9 cellular contexts compared by ENCODE assay signal in the genomic region with DNA sequence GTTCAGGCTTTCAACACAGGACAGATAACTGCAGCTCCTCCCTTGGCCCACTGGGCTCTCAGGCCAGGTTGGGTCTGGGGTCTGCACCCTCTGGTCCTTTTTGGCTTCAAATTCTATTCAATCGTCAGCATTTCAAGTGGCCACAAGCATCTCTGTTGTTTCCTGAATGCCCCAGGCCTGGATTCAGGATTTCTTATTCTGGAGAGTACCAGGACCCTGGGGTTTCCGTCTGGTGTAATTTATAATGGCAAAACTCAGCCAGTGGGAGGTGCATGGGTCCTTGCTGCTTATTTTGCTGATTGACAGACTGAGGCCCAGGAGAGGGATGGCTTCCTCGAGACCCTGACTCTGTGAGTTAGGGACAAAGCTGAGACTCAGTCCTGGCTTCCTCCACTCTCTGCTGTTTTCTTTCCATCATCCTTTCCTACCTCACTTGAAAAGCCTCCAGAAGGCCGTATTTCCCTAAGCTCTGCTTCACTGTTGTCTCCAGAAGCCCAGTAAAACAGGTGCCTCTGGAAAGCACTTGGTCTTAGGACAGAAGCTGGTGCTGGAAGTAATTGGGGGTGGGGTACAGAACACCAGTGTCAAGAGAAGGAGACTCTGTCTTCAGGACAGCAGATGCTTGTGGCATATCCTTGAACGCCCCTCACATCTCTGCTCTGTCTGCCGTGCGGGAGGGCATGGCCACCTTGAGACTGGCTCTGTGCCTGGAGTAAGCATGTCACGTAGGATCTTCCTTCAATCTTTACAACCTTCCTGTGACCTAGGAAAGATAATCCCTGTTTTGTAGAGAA. TPM values are rescaled to one million over a fixed set of nuclear protein-coding genes. Genes with fewer than 3 reads are reported as not detected.
A peak's percentile ranks its signal among the peaks of the same experiment; 100 is the strongest.
DNase-seq lines count a peak whose midpoint lies in the region; ATAC-seq, FAIRE-seq and TF ChIP-seq lines count a peak whose summit lies in the region.
"Had no signal": no experiment of that assay in that cellular context is flagged by ENCODE, and none has a peak within 500 bp of the region (broad histone marks: within the 10 kb centered on the region; RNA-seq: fewer than 3 reads in every experiment).

No MANE protein-coding gene starts in this region.

- H3K4me2 ChIP-seq in HepG2 (ENCODE audit: low read depth, low read length) = peak overlapping the region; percentile 85

- TF ChIP-seq RAD21 in HepG2 (CRISPR knock-in tag; IDR thresholded peaks at IDR 0.05) = no peak

- H3K4me1 ChIP-seq in NT2/D1 (ENCODE audit: insufficient read depth, insufficient read length) = peaks cover 29% of the 10 kb centered on the region
- peaks cover 11 to 49% of the 10 kb centered on the region in 2 donors for H3K4me1 ChIP-seq in ascending aorta
- peaks cover 100% of the 10 kb centered on the region for H3K4me1 ChIP-seq in HepG2 (ENCODE audit: insufficient read depth, low read length)

- H4K20me1 ChIP-seq in HepG2 (ENCODE audit: insufficient read depth, low read length) = no peaks in the 10 kb centered on the region

- H2AFZ ChIP-seq in HepG2 (ENCODE audit: low read length) = no peak overlapping the region

- WGBS in HepG2 (ENCODE audit: low lambda C conversion rate) = 36% methylated on average over 6 of the region's 8 CpGs

- TF ChIP-seq POLR2A in HepG2 (IDR thresholded peaks at IDR 0.05; ENCODE audit: insufficient read depth in 1 of 2, low read depth in 2 of 2, low read length in 2 of 2) = no peak

- H3K36me3 ChIP-seq in NT2/D1 (ENCODE audit: insufficient read depth, insufficient read length, low read length) = peaks cover 7% of the 10 kb centered on the region
- no peaks in the 10 kb centered on the region for H3K36me3 ChIP-seq in ascending aorta
- peaks cover 5 to 17% of the 10 kb centered on the region in 2 experiments; a peak in 4 of 5 replicates for H3K36me3 ChIP-seq in HepG2 (replicated peaks in 1 of 2; ENCODE audit: control insufficient read depth in 1 of 2, insufficient read depth in 2 of 2, low read length in 2 of 2)

- no peak for DNase-seq in NT2/D1 (ENCODE audit: low read depth, low spot score)
- peak in 1 of 2 donors; percentile 53 for DNase-seq in ascending aorta (ENCODE audit: low spot score in 2 of 2)
- DNase-seq in HepG2 (ENCODE audit: low spot score) = no peak
- no peak for DNase-seq in stimulated activated naive CD8-positive, alpha-beta T cell treated with anti-CD3 and anti-CD28 coated beads, Interleukin-15, Interleukin-2, amounts not matched to agents 100 U/mL and 50 U/mL, for 24 hours
- no peak for DNase-seq in NCI-H2081 treated with DMSO at 0.1 percent for 48 hours (lab: John Stamatoyannopoulos, UW)
- DNase-seq: cerebellar nuclear complex had no signal

- CTCF ChIA-PET in HepG2 (lab: Yijun Ruan, JAX; ENCODE audit: low intra/inter-chr PET ratio, low total read pairs) = no interaction called here

- POLR2A ChIA-PET in HepG2 (lab: Yijun Ruan, JAX) = interaction anchor here (0.6 to 3.2 kb wide), 14 partner anchors 9 to 387 kb away, joined by 3 to 30 read pairs (median 6); partner anchors contain the start of genes MAT1A and PRXL2A

- ATAC-seq in HepG2 (peak; percentile 30), GM21786 (IDR thresholded peaks at IDR 0.05; ENCODE audit: unreplicated experiment) (no peak), HG03354 (IDR thresholded peaks at IDR 0.05; ENCODE audit: poor library complexity, severe bottlenecking, unreplicated experiment) (no peak), HG02763 (IDR thresholded peaks at IDR 0.05; ENCODE audit: unreplicated experiment) (no peak)
- peak; percentile 4 for ATAC-seq in stimulated activated naive CD8-positive, alpha-beta T cell treated with anti-CD3 and anti-CD28 coated beads, Interleukin-15, Interleukin-2, amounts not matched to agents 100 U/mL and 50 U/mL, for 24 hours

- no peaks in the 10 kb centered on the region for H3K27me3 ChIP-seq in NT2/D1 (ENCODE audit: insufficient read depth, insufficient read length)
- no peaks in the 10 kb centered on the region for H3K27me3 ChIP-seq in ascending aorta
- H3K27me3 ChIP-seq in HepG2 (ENCODE audit: control insufficient read depth in 1 of 2, insufficient read depth in 2 of 2, low read length in 2 of 2) = no peaks in the 10 kb centered on the region

- BruUV-seq in HepG2 (replicated peaks; lab: Mats Ljungman, UMichigan) = TSS peak; percentile 77

- in situ Hi-C loops in HepG2 (cut with HindIII; ENCODE audit: extremely low pct_ligation_motif_present, low pct_unique_long_range_greater_than_20kb) = no loop called here

- no peak for TF ChIP-seq CTCF in ascending aorta (IDR thresholded peaks at IDR 0.05)
- TF ChIP-seq CTCF in HepG2 (CRISPR knock-in tag; IDR thresholded peaks at IDR 0.05) = no peak

- no peak for TF ChIP-seq EP300 in HepG2 (IDR thresholded peaks at IDR 0.05; ENCODE audit: low read depth in 2 of 2, low read length in 2 of 2)
- TF ChIP-seq EP300 in HepG2 (CRISPR knock-in tag; IDR thresholded peaks at IDR 0.05; ENCODE audit: borderline replicate concordance) = no peak

- FAIRE-seq in HepG2 (lab: Jason Lieb, UNC) = no peak

- H3K4me3 ChIP-seq in NT2/D1 (ENCODE audit: insufficient read length, low read depth) (no peak overlapping the region), ascending aorta (no peak overlapping the region), HepG2 (replicated peaks in 1 of 3; ENCODE audit: insufficient read depth in 1 of 3, low read depth in 2 of 3, low read length in 3 of 3) (peak overlapping the region; percentile 13 to 45 (median 24); a peak in 3 of 6 replicates)

- H3K9ac ChIP-seq in NT2/D1 (ENCODE audit: insufficient read length, low read depth) = peak overlapping the region; percentile 16
- H3K9ac ChIP-seq in HepG2 (ENCODE audit: insufficient read depth, low read depth, low read length) = peak overlapping the region; percentile 69

- H3K79me2 ChIP-seq in HepG2 (ENCODE audit: insufficient read depth, low read length) = peaks cover 83% of the 10 kb centered on the region

- H3K27ac ChIP-seq in ascending aorta (peak overlapping the region; percentile 52 to 75), HepG2 (ENCODE audit: extremely low read length, insufficient read depth, low read length) (peak overlapping the region; percentile 90)

- H3K9me3 ChIP-seq in NT2/D1 (ENCODE audit: insufficient read depth, low read length) = no peaks in the 10 kb centered on the region
- peaks cover 0 to 9% of the 10 kb centered on the region in 2 donors for H3K9me3 ChIP-seq in ascending aorta
- H3K9me3 ChIP-seq in HepG2 (ENCODE audit: low read length) = no peaks in the 10 kb centered on the region

- intact Hi-C loops in ascending aorta (cut with DNase I) (no loop called here), HepG2 (cut with micrococcal nuclease; ENCODE audit: unreplicated experiment) (loop anchor here (2.0 kb wide), 1 partner anchor 33 kb away; no protein-coding TSS in a partner anchor)

TF ChIP-seq in HepG2, 621 proteins besides CTCF, POLR2A, EP300 and RAD21 (continues in another document):
- no peak for TF ChIP-seq MAFK (conservative IDR thresholded peaks at IDR 0.05 in 1 of 2, IDR thresholded peaks at IDR 0.05 in 1 of 2; ENCODE audit: low read length in 2 of 2)

RNA-seq across cellular contexts. Expression of gene SH2D4B, which starts 39.5 kb away (rescaled TPM):
- total RNA-seq in ascending aorta (not detected), HepG2 (2016; rRNA removed; fragmentation: Illumina TruSeq; extraction: Trizol) (not detected in 2 replicates)
- 0.09 TPM in 1 of 2 replicates, not detected in the other for total RNA-seq in HepG2 (2016; cell fraction: cytosol; rRNA removed; fragmentation: Illumina TruSeq; extraction: Trizol; ENCODE audit: low read depth)
- not detected in 2 replicates for total RNA-seq in HepG2 (2016; cell fraction: insoluble cytoplasmic fraction; rRNA removed; fragmentation: Illumina TruSeq; extraction: Trizol)
- total RNA-seq in HepG2 (2016; cell fraction: membrane; rRNA removed; fragmentation: Illumina TruSeq; extraction: Trizol) = not detected in 2 replicates
- total RNA-seq in HepG2 (2016; cell fraction: nucleus; rRNA removed; fragmentation: Illumina TruSeq; extraction: Trizol) = 0.09 TPM in 1 of 2 replicates, not detected in the other
- polyA plus RNA-seq in HepG2 (2011; rRNA removed) = not detected in 2 replicates
- not detected in 2 replicates for polyA plus RNA-seq in HepG2 (2011; cell fraction: cytosol; rRNA removed)
- 0.03 TPM in 1 of 2 replicates, not detected in the other for polyA plus RNA-seq in HepG2 (2011; cell fraction: nucleus; rRNA removed)
- not detected in 2 replicates for polyA plus RNA-seq in HepG2 (2012)
- polyA plus RNA-seq in HepG2 (2016; cell fraction: cytosol; fragmentation: Illumina TruSeq; extraction: Trizol; ENCODE audit: low read depth) = not detected in 2 replicates
- polyA plus RNA-seq in HepG2 (2016; cell fraction: insoluble cytoplasmic fraction; fragmentation: Illumina TruSeq; extraction: Trizol; ENCODE audit: low read depth) = not detected in 2 replicates
- polyA plus RNA-seq in HepG2 (2016; cell fraction: membrane; fragmentation: Illumina TruSeq; extraction: Trizol; ENCODE audit: low read depth) = not detected in 2 replicates
- not detected in 2 replicates for polyA plus RNA-seq in HepG2 (2016; cell fraction: nucleus; fragmentation: Illumina TruSeq; extraction: Trizol; ENCODE audit: insufficient read depth, low read depth)
- polyA minus RNA-seq in HepG2 (2011; rRNA and poly(A)+ RNA removed; ENCODE audit: low replicate concordance) = 0.04 and 0.12 TPM in 2 replicates
- not detected in 2 replicates for polyA minus RNA-seq in HepG2 (2011; cell fraction: cytosol; rRNA and poly(A)+ RNA removed)
- not detected in 2 replicates for polyA minus RNA-seq in HepG2 (2011; cell fraction: nucleus; rRNA and poly(A)+ RNA removed)

RNA-seq across cellular contexts. Expression of gene TSPAN14, which starts 44.1 kb away (rescaled TPM):
- total RNA-seq in ascending aorta (161 TPM), HepG2 (2016; rRNA removed; fragmentation: Illumina TruSeq; extraction: Trizol) (17.4 and 24.1 TPM in 2 replicates)
- 5.0 and 6.4 TPM in 2 replicates for total RNA-seq in HepG2 (2016; cell fraction: cytosol; rRNA removed; fragmentation: Illumina TruSeq; extraction: Trizol; ENCODE audit: low read depth)
- 16.0 and 24.8 TPM in 2 replicates for total RNA-seq in HepG2 (2016; cell fraction: insoluble cytoplasmic fraction; rRNA removed; fragmentation: Illumina TruSeq; extraction: Trizol)
- total RNA-seq in HepG2 (2016; cell fraction: membrane; rRNA removed; fragmentation: Illumina TruSeq; extraction: Trizol) = 15.7 and 18.1 TPM in 2 replicates
- total RNA-seq in HepG2 (2016; cell fraction: nucleus; rRNA removed; fragmentation: Illumina TruSeq; extraction: Trizol) = 28.9 and 38.5 TPM in 2 replicates
- 73.8 and 80.6 TPM in 2 replicates for polyA plus RNA-seq in HepG2 (2011; rRNA removed)
- polyA plus RNA-seq in HepG2 (2011; cell fraction: cytosol; rRNA removed) = 66.9 and 68.7 TPM in 2 replicates
- polyA plus RNA-seq in HepG2 (2011; cell fraction: nucleus; rRNA removed) = 64.3 and 75.0 TPM in 2 replicates
- 36.4 and 39.6 TPM in 2 replicates for polyA plus RNA-seq in HepG2 (2012)
- polyA plus RNA-seq in HepG2 (2016; cell fraction: cytosol; fragmentation: Illumina TruSeq; extraction: Trizol; ENCODE audit: low read depth) = 6.7 and 7.8 TPM in 2 replicates
- polyA plus RNA-seq in HepG2 (2016; cell fraction: insoluble cytoplasmic fraction; fragmentation: Illumina TruSeq; extraction: Trizol; ENCODE audit: low read depth) = 19.6 and 25.9 TPM in 2 replicates
- 15.4 and 16.2 TPM in 2 replicates for polyA plus RNA-seq in HepG2 (2016; cell fraction: membrane; fragmentation: Illumina TruSeq; extraction: Trizol; ENCODE audit: low read depth)
- 59.1 and 62.2 TPM in 2 replicates for polyA plus RNA-seq in HepG2 (2016; cell fraction: nucleus; fragmentation: Illumina TruSeq; extraction: Trizol; ENCODE audit: insufficient read depth, low read depth)
- 22.0 and 139 TPM in 2 replicates for polyA minus RNA-seq in HepG2 (2011; rRNA and poly(A)+ RNA removed; ENCODE audit: low replicate concordance)
- 48.1 and 54.0 TPM in 2 replicates for polyA minus RNA-seq in HepG2 (2011; cell fraction: cytosol; rRNA and poly(A)+ RNA removed)
- 39.9 and 48.0 TPM in 2 replicates for polyA minus RNA-seq in HepG2 (2011; cell fraction: nucleus; rRNA and poly(A)+ RNA removed)

Comparison
In these comparisons a context has a peak if more than half of its experiments do, and no peak if none do; other contexts are left out.
1. H3K4me3 ChIP-seq: peak in HepG2 (3 of 3); none in NT2/D1 (single experiment) and ascending aorta (0 of 2).
2. ATAC-seq: peak in HepG2 (single experiment) and stimulated activated naive CD8-positive, alpha-beta T cell treated with anti-CD3 and anti-CD28 coated beads, Interleukin-15, Interleukin-2, amounts not matched to agents 100 U/mL and 50 U/mL, for 24 hours (single experiment); none in GM21786 (single experiment), HG03354 (single experiment) and HG02763 (single experiment).